1 cellular context compared by ENCODE assay signal in the genomic region with DNA sequence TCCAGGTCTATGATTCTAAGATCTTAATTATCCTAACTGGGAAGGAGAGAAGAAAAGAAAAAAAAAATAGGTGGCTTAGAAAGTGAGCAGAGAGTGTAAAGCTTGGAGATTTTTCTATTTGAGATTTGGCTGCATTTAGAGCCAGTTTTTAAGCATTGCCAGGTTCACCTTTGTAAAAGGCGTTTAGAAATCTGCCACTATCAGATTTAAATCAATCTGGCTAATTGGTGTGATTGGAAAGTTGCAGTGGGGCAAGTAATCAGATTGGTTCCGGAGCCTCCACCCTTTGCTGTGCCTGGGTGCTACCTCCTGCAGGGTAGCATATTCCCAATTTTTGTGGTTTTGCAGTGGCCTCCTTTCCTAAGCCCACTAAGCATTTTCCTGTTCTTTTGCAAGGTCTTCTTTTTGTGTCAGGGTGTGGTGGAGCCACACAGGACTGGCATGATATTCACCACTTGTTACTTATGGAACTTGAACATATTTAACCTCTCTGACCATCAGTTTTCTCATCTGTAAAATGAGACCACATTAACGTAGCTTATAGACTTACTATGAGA.
TF ChIP-seq lines count a peak whose summit lies in the region.

No MANE protein-coding gene starts in this region.

TF ChIP-seq in HCT116, 20 proteins besides CTCF, POLR2A, EP300 and RAD21 (continued from another document):
- TF ChIP-seq, protein P1, sequence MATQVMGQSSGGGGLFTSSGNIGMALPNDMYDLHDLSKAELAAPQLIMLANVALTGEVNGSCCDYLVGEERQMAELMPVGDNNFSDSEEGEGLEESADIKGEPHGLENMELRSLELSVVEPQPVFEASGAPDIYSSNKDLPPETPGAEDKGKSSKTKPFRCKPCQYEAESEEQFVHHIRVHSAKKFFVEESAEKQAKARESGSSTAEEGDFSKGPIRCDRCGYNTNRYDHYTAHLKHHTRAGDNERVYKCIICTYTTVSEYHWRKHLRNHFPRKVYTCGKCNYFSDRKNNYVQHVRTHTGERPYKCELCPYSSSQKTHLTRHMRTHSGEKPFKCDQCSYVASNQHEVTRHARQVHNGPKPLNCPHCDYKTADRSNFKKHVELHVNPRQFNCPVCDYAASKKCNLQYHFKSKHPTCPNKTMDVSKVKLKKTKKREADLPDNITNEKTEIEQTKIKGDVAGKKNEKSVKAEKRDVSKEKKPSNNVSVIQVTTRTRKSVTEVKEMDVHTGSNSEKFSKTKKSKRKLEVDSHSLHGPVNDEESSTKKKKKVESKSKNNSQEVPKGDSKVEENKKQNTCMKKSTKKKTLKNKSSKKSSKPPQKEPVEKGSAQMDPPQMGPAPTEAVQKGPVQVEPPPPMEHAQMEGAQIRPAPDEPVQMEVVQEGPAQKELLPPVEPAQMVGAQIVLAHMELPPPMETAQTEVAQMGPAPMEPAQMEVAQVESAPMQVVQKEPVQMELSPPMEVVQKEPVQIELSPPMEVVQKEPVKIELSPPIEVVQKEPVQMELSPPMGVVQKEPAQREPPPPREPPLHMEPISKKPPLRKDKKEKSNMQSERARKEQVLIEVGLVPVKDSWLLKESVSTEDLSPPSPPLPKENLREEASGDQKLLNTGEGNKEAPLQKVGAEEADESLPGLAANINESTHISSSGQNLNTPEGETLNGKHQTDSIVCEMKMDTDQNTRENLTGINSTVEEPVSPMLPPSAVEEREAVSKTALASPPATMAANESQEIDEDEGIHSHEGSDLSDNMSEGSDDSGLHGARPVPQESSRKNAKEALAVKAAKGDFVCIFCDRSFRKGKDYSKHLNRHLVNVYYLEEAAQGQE (IDR thresholded peaks at IDR 0.05; ENCODE audit: low read depth) = no peak
- TF ChIP-seq SRF (IDR thresholded peaks at IDR 0.05; ENCODE audit: low read depth) (no peak), ZFX (IDR thresholded peaks at IDR 0.05) (no peak), YY1 (IDR thresholded peaks at IDR 0.05; ENCODE audit: extremely low read depth, insufficient replicate concordance, low read depth, low read length) (no peak), ZNF274 (IDR thresholded peaks at IDR 0.05; ENCODE audit: low read depth, low read length) (no peak), CEBPB (IDR thresholded peaks at IDR 0.05; ENCODE audit: low read depth) (no peak), FOSL1 (IDR thresholded peaks at IDR 0.05; ENCODE audit: low read depth) (no peak), TCF7L2 (IDR thresholded peaks at IDR 0.05; ENCODE audit: borderline replicate concordance, extremely low read depth, insufficient read depth, insufficient read length) (no peak), EZH2phosphoT487 (IDR thresholded peaks at IDR 0.05; ENCODE audit: borderline replicate concordance) (no peak), ELF1 (IDR thresholded peaks at IDR 0.05; ENCODE audit: borderline replicate concordance, low read depth) (no peak)
- TF ChIP-seq, protein P2, sequence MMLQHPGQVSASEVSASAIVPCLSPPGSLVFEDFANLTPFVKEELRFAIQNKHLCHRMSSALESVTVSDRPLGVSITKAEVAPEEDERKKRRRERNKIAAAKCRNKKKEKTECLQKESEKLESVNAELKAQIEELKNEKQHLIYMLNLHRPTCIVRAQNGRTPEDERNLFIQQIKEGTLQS (IDR thresholded peaks at IDR 0.05) = no peak
- TF ChIP-seq, protein P3, sequence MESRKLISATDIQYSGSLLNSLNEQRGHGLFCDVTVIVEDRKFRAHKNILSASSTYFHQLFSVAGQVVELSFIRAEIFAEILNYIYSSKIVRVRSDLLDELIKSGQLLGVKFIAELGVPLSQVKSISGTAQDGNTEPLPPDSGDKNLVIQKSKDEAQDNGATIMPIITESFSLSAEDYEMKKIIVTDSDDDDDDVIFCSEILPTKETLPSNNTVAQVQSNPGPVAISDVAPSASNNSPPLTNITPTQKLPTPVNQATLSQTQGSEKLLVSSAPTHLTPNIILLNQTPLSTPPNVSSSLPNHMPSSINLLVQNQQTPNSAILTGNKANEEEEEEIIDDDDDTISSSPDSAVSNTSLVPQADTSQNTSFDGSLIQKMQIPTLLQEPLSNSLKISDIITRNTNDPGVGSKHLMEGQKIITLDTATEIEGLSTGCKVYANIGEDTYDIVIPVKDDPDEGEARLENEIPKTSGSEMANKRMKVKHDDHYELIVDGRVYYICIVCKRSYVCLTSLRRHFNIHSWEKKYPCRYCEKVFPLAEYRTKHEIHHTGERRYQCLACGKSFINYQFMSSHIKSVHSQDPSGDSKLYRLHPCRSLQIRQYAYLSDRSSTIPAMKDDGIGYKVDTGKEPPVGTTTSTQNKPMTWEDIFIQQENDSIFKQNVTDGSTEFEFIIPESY (IDR thresholded peaks at IDR 0.05; ENCODE audit: extremely low read depth, insufficient replicate concordance, low read length) = no peak
